ENCODE assay signal across 15 cellular contexts in the genomic region with DNA sequence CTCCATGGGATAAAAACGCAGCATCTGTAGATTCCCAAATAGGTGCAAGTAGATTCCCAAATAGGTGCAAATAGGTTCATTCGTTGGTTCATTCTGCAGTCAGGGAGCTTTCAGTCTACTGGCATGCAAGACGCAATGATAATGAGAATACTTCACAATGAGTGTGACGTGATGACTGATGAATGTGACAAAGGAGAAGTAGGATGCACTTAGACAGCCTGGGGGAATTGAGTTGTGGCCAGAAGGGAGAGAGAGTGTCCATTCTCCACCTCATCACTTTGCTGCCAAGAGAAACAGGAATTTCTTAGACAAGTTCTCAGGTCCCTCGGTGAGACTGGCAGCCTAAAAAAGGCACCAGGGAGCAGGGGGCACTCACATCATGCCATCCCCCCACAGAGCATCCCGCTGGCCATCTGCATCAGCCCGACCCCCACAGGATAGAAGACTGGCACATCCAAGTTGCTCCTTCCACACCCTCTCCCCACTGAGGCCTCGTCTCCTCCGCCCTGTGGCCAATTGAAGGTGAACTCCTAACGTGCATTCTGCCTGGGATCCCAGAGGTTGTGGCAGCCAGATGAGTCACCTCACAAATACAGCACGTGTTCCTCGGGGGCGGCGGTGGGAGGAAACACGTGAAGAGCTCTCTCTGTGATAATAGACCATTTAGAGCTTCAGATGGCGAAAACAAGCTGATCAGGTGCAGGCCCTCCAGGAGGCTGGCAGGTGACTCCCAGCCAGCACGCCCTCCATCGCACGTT. TPM values are rescaled to one million over a fixed set of nuclear protein-coding genes. Genes with fewer than 3 reads are reported as not detected.
DNase-seq lines count a peak whose midpoint lies in the region; FAIRE-seq and TF ChIP-seq lines count a peak whose summit lies in the region.
"Had no signal": no experiment of that assay in that cellular context is flagged by ENCODE, and none has a peak within 500 bp of the region (broad histone marks: within the 10 kb centered on the region; RNA-seq: fewer than 3 reads in every experiment).

No MANE protein-coding gene starts in this region.

- H3K4me1 ChIP-seq in astrocyte (ENCODE audit: insufficient read depth, low read length): peaks cover 15% of the 10 kb centered on the region
- H3K4me1 ChIP-seq in tibial nerve: no peaks in the 10 kb centered on the region
- H3K4me1 ChIP-seq: colonic mucosa had no signal

- FAIRE-seq in astrocyte (lab: Jason Lieb, UNC): no peak

- DNase-seq in NCI-H1417 (lab: John Stamatoyannopoulos, UW) (peak in 2 of 3 experiments; percentile 13 to 47), NCI-H1417 treated with DMSO at 0.1 percent for 48 hours (lab: John Stamatoyannopoulos, UW) (no peak), astrocyte (ENCODE audit: low read depth) (peak; percentile 46), lower leg skin (ENCODE audit: low spot score in 2 of 2) (peak; percentile 33 to 84), tibial nerve (ENCODE audit: low spot score in 2 of 2) (no peak), DMS114 treated with DMSO at 0.1 percent for 48 hours (lab: John Stamatoyannopoulos, UW; ENCODE audit: unreplicated experiment) (no peak)
- no peak for DNase-seq in activated T-helper 2 cell treated with anti-CD3 and anti-CD28 coated beads, Interferon-gamma antibody, Interleukin-2, Interleukin-4, amounts not matched to agents 10 μg/mL and 5 μg/mL and 100 μg/mL, durations not matched to agents 14 hours and 24 hours and 36 hours (ENCODE audit: low spot score)
- DNase-seq: activated T-cell treated with anti-CD3 and anti-CD28 coated beads, Interleukin-2, amount 50 U/mL, for 24 hours; colonic mucosa; heart right ventricle; NCI-H2081 treated with DMSO at 0.1 percent for 48 hours; T-helper 2 cell had no signal

- TF ChIP-seq EP300 in Ishikawa (IDR thresholded peaks at IDR 0.05; ENCODE audit: borderline replicate concordance) (no peak; the same call in 1 of the 2 replicates), tibial nerve (IDR thresholded peaks at IDR 0.05) (no peak)

- H3K36me3 ChIP-seq in astrocyte (ENCODE audit: insufficient read depth, low read length) (no peaks in the 10 kb centered on the region), tibial nerve (no peaks in the 10 kb centered on the region)
- H3K36me3 ChIP-seq: colonic mucosa, heart right ventricle had no signal

- TF ChIP-seq CTCF in astrocyte (IDR thresholded peaks at IDR 0.05; ENCODE audit: insufficient read depth, low read depth, low read length) (no peak), lower leg skin (IDR thresholded peaks at IDR 0.05) (no peak), tibial nerve (IDR thresholded peaks at IDR 0.05) (no peak)

- TF ChIP-seq RAD21 in Ishikawa (IDR thresholded peaks at IDR 0.05; ENCODE audit: low read depth): no peak

- no peak overlapping the region for H3K4me3 Mint-ChIP-seq in astrocyte (ENCODE audit: unreplicated experiment)
- no peak overlapping the region for H3K4me3 Mint-ChIP-seq in activated T-helper 2 cell treated with anti-CD3 and anti-CD28 coated beads, Interferon-gamma antibody, Interleukin-2, Interleukin-4, amounts not matched to agents 10 μg/mL and 5 μg/mL and 100 μg/mL, durations not matched to agents 14 hours and 24 hours and 36 hours (ENCODE audit: low read depth)
- H3K4me3 Mint-ChIP-seq: activated T-cell treated with anti-CD3 and anti-CD28 coated beads, Interleukin-2, amount 50 U/mL, for 24 hours; stimulated activated naive CD8-positive, alpha-beta T cell treated with anti-CD3 and anti-CD28 coated beads, Interleukin-15, Interleukin-2, amounts not matched to agents 100 ng/mL and 50 ng/mL, for 24 hours had no signal

- no peaks in the 10 kb centered on the region for H4K20me1 ChIP-seq in astrocyte (ENCODE audit: insufficient read depth, low read length)

- no peaks in the 10 kb centered on the region for H3K9me3 Mint-ChIP-seq in astrocyte (ENCODE audit: unreplicated experiment)
- no peaks in the 10 kb centered on the region for H3K9me3 Mint-ChIP-seq in activated T-helper 2 cell treated with anti-CD3 and anti-CD28 coated beads, Interferon-gamma antibody, Interleukin-2, Interleukin-4, amounts not matched to agents 10 μg/mL and 5 μg/mL and 100 μg/mL, durations not matched to agents 14 hours and 24 hours and 36 hours
- H3K9me3 Mint-ChIP-seq: activated T-cell treated with anti-CD3 and anti-CD28 coated beads, Interleukin-2, amount 50 U/mL, for 24 hours; stimulated activated naive CD8-positive, alpha-beta T cell treated with anti-CD3 and anti-CD28 coated beads, Interleukin-15, Interleukin-2, amounts not matched to agents 100 ng/mL and 50 ng/mL, for 24 hours had no signal

- H3K9ac ChIP-seq in astrocyte (ENCODE audit: low read length): no peak overlapping the region

- no peak overlapping the region for H2AFZ ChIP-seq in astrocyte (ENCODE audit: low read depth, low read length)

- H3K9me3 ChIP-seq in astrocyte (ENCODE audit: insufficient read depth, low read depth, low read length) (no peaks in the 10 kb centered on the region), tibial nerve (no peaks in the 10 kb centered on the region)
- H3K9me3 ChIP-seq: colonic mucosa, heart right ventricle had no signal

- intact Hi-C loops in lower leg skin (cut with DNase I; ENCODE audit: low total_unique reads): no loop called here
- intact Hi-C loops in activated T-helper 2 cell treated with anti-CD3 and anti-CD28 coated beads, Interferon-gamma antibody, Interleukin-2, Interleukin-4, amounts not matched to agents 10 μg/mL and 5 μg/mL and 100 μg/mL, durations not matched to agents 14 hours and 24 hours and 36 hours (cut with micrococcal nuclease): no loop called here

- H3K27me3 Mint-ChIP-seq in astrocyte (ENCODE audit: low read depth, unreplicated experiment): peaks cover 8% of the 10 kb centered on the region
- H3K27me3 Mint-ChIP-seq in activated T-helper 2 cell treated with anti-CD3 and anti-CD28 coated beads, Interferon-gamma antibody, Interleukin-2, Interleukin-4, amounts not matched to agents 10 μg/mL and 5 μg/mL and 100 μg/mL, durations not matched to agents 14 hours and 24 hours and 36 hours (ENCODE audit: low read depth): peaks cover 15% of the 10 kb centered on the region

- TF ChIP-seq POLR2A in lower leg skin (IDR thresholded peaks at IDR 0.05) (no peak), tibial nerve (IDR thresholded peaks at IDR 0.05) (no peak)

- no peaks in the 10 kb centered on the region for H3K79me2 ChIP-seq in astrocyte (ENCODE audit: insufficient read depth, low read length)

- peaks cover 45% of the 10 kb centered on the region for H3K4me1 Mint-ChIP-seq in astrocyte (ENCODE audit: low read depth, unreplicated experiment)
- H3K4me1 Mint-ChIP-seq in activated T-helper 2 cell treated with anti-CD3 and anti-CD28 coated beads, Interferon-gamma antibody, Interleukin-2, Interleukin-4, amounts not matched to agents 10 μg/mL and 5 μg/mL and 100 μg/mL, durations not matched to agents 14 hours and 24 hours and 36 hours (ENCODE audit: low read depth): no peaks in the 10 kb centered on the region

- H3K36me3 Mint-ChIP-seq in astrocyte (ENCODE audit: low read depth, unreplicated experiment): peaks cover 2% of the 10 kb centered on the region
- H3K36me3 Mint-ChIP-seq in activated T-helper 2 cell treated with anti-CD3 and anti-CD28 coated beads, Interferon-gamma antibody, Interleukin-2, Interleukin-4, amounts not matched to agents 10 μg/mL and 5 μg/mL and 100 μg/mL, durations not matched to agents 14 hours and 24 hours and 36 hours (ENCODE audit: low read depth): no peaks in the 10 kb centered on the region

- H3K27ac Mint-ChIP-seq in astrocyte (ENCODE audit: unreplicated experiment): peak overlapping the region; percentile 34
- no peak overlapping the region for H3K27ac Mint-ChIP-seq in activated T-helper 2 cell treated with anti-CD3 and anti-CD28 coated beads, Interferon-gamma antibody, Interleukin-2, Interleukin-4, amounts not matched to agents 10 μg/mL and 5 μg/mL and 100 μg/mL, durations not matched to agents 14 hours and 24 hours and 36 hours
- H3K27ac Mint-ChIP-seq: activated T-cell treated with anti-CD3 and anti-CD28 coated beads, Interleukin-2, amount 50 U/mL, for 24 hours; stimulated activated naive CD8-positive, alpha-beta T cell treated with anti-CD3 and anti-CD28 coated beads, Interleukin-15, Interleukin-2, amounts not matched to agents 100 ng/mL and 50 ng/mL, for 24 hours had no signal

- no peak overlapping the region for H3K27ac ChIP-seq in astrocyte (ENCODE audit: low read depth, low read length)
- no peak overlapping the region for H3K27ac ChIP-seq in tibial nerve
- H3K27ac ChIP-seq: colonic mucosa, heart right ventricle had no signal

- H3K27me3 ChIP-seq in astrocyte (ENCODE audit: insufficient read depth, low read length): no peaks in the 10 kb centered on the region
- no peaks in the 10 kb centered on the region for H3K27me3 ChIP-seq in tibial nerve
- H3K27me3 ChIP-seq: heart right ventricle had no signal

- 48 to 72% methylated on average over 19 of the region's 19 CpGs for WGBS in lower leg skin, 2 donors
- WGBS in tibial nerve, 2 donors: 73 to 79% methylated on average over 19 of the region's 19 CpGs

- H3K4me2 ChIP-seq in astrocyte (ENCODE audit: low read length): peak overlapping the region; percentile 20

- no peak overlapping the region for H3K4me3 ChIP-seq in astrocyte (ENCODE audit: insufficient read depth, low read depth, low read length)
- no peak overlapping the region for H3K4me3 ChIP-seq in lower leg skin (ENCODE audit: low read depth, poor library complexity, severe bottlenecking)
- no peak overlapping the region for H3K4me3 ChIP-seq in tibial nerve
- H3K4me3 ChIP-seq: colonic mucosa, heart right ventricle had no signal

TF ChIP-seq in Ishikawa, 13 proteins besides CTCF, POLR2A, EP300 and RAD21 (continues in another document):
- TF ChIP-seq, protein P1, sequence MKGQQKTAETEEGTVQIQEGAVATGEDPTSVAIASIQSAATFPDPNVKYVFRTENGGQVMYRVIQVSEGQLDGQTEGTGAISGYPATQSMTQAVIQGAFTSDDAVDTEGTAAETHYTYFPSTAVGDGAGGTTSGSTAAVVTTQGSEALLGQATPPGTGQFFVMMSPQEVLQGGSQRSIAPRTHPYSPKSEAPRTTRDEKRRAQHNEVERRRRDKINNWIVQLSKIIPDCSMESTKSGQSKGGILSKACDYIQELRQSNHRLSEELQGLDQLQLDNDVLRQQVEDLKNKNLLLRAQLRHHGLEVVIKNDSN (IDR thresholded peaks at IDR 0.05): peak; percentile 84
- TF ChIP-seq TCF12 (IDR thresholded peaks at IDR 0.05; ENCODE audit: low read depth): no peak
- TF ChIP-seq EGR1 (IDR thresholded peaks at IDR 0.05): no peak
- no peak for TF ChIP-seq ZBTB7A (IDR thresholded peaks at IDR 0.05; ENCODE audit: low read depth)
- TF ChIP-seq, protein P2, sequence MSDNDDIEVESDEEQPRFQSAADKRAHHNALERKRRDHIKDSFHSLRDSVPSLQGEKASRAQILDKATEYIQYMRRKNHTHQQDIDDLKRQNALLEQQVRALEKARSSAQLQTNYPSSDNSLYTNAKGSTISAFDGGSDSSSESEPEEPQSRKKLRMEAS (IDR thresholded peaks at IDR 0.05): peak; percentile 93
- no peak for TF ChIP-seq TEAD4 (IDR thresholded peaks at IDR 0.05)
- TF ChIP-seq TAF1 (IDR thresholded peaks at IDR 0.05; ENCODE audit: low read depth): no peak

RNA-seq across cellular contexts. Expression of gene KCNIP1, which starts 19.9 kb away (rescaled TPM):
- total RNA-seq in astrocyte (0.45 and 0.60 TPM in 2 replicates), lower leg skin (not detected), tibial nerve (1 to 10 TPM in 3 of 4 donors, not detected in 1; 4.8 to 9.2 (median 7.3) TPM)
- not detected in 2 replicates for total RNA-seq in activated T-helper 2 cell treated with anti-CD3 and anti-CD28 coated beads, Interferon-gamma antibody, Interleukin-2, Interleukin-4, amounts not matched to agents 10 μg/mL and 5 μg/mL and 100 μg/mL, durations not matched to agents 14 hours and 24 hours and 36 hours
- total RNA-seq: myocyte had no signal

Comparison
In these comparisons a context has a peak if more than half of its experiments do, and no peak if none do; other contexts are left out.
1. DNase-seq: peak in NCI-H1417 (2 of 3), astrocyte (single experiment) and lower leg skin (2 of 2); none in NCI-H1417 treated with DMSO at 0.1 percent for 48 hours (single experiment), tibial nerve (0 of 2), DMS114 treated with DMSO at 0.1 percent for 48 hours (single experiment) and activated T-helper 2 cell treated with anti-CD3 and anti-CD28 coated beads, Interferon-gamma antibody, Interleukin-2, Interleukin-4, amounts not matched to agents 10 μg/mL and 5 μg/mL and 100 μg/mL, durations not matched to agents 14 hours and 24 hours and 36 hours (single experiment).